In the genomic region with DNA sequence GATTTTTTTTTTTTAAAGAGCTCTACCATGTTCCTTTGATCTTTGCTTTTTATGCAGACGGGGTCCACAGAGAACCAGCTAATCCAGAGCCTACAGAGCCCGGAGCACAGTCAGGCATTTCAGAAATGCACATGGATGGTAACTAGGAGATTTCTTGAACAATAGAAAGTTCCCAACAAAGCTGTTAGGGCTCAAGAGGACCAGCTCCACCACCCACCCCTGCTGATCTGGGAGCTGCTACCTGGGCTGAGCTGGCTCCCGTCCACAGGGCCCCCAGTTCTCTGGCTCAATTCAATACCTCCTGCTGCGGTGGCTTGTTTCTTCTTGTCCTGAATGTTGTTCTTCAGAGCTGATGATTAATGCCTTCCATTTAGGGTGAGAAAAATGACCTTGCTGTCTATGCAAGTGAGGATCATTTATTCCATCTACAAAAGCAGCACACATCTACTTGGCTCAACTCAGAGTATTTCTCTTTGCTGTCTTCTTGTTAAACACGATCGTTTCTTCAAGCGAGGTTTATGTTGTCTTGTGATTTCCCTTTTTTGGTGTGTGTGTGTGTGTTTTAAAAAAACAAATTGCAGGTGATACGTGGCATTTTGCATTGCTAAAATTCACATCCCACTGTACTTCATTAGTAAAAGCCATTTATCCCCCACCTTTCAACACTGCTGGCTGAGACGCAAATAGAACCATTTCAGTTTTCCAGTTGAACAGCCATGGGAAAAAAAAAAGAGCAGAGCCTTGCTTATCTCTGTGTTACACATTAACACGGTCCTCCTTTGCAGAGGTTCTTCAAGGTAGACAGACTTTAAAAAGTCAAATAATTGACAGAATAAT, we compare ENCODE assay signal across 1 cellular context.
TF ChIP-seq lines count a peak whose summit lies in the region.

No MANE protein-coding gene starts in this region.

TF ChIP-seq in HepG2, 621 proteins besides CTCF, POLR2A, EP300 and RAD21 (continued from another document):
- TF ChIP-seq, protein P1, sequence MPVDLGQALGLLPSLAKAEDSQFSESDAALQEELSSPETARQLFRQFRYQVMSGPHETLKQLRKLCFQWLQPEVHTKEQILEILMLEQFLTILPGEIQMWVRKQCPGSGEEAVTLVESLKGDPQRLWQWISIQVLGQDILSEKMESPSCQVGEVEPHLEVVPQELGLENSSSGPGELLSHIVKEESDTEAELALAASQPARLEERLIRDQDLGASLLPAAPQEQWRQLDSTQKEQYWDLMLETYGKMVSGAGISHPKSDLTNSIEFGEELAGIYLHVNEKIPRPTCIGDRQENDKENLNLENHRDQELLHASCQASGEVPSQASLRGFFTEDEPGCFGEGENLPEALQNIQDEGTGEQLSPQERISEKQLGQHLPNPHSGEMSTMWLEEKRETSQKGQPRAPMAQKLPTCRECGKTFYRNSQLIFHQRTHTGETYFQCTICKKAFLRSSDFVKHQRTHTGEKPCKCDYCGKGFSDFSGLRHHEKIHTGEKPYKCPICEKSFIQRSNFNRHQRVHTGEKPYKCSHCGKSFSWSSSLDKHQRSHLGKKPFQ (CRISPR knock-in tag; IDR thresholded peaks at IDR 0.05; ENCODE audit: insufficient replicate concordance), result no peak
- TF ChIP-seq ZNF644 (CRISPR knock-in tag; IDR thresholded peaks at IDR 0.05; ENCODE audit: low read depth), result 0 out of 2 replicates have a peak, but pooled peaks have one; percentile 9
- TF ChIP-seq, protein P2, sequence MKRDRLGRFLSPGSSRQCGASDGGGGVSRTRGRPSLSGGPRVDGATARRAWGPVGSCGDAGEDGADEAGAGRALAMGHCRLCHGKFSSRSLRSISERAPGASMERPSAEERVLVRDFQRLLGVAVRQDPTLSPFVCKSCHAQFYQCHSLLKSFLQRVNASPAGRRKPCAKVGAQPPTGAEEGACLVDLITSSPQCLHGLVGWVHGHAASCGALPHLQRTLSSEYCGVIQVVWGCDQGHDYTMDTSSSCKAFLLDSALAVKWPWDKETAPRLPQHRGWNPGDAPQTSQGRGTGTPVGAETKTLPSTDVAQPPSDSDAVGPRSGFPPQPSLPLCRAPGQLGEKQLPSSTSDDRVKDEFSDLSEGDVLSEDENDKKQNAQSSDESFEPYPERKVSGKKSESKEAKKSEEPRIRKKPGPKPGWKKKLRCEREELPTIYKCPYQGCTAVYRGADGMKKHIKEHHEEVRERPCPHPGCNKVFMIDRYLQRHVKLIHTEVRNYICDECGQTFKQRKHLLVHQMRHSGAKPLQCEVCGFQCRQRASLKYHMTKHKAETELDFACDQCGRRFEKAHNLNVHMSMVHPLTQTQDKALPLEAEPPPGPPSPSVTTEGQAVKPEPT (CRISPR knock-in tag; IDR thresholded peaks at IDR 0.05; ENCODE audit: low read depth), result no peak
- TF ChIP-seq ZFP36L1 (CRISPR knock-in tag; IDR thresholded peaks at IDR 0.05), result no peak
- no peak for TF ChIP-seq NFIC (IDR thresholded peaks at IDR 0.05; ENCODE audit: low read length)
- TF ChIP-seq HOXD1 (CRISPR knock-in tag; IDR thresholded peaks at IDR 0.05), result no peak
- TF ChIP-seq RFX5 (IDR thresholded peaks at IDR 0.05; ENCODE audit: low read depth, low read length), result no peak
- TF ChIP-seq ZSCAN9 (CRISPR knock-in tag; IDR thresholded peaks at IDR 0.05; ENCODE audit: borderline replicate concordance), result no peak
- TF ChIP-seq, protein P3, sequence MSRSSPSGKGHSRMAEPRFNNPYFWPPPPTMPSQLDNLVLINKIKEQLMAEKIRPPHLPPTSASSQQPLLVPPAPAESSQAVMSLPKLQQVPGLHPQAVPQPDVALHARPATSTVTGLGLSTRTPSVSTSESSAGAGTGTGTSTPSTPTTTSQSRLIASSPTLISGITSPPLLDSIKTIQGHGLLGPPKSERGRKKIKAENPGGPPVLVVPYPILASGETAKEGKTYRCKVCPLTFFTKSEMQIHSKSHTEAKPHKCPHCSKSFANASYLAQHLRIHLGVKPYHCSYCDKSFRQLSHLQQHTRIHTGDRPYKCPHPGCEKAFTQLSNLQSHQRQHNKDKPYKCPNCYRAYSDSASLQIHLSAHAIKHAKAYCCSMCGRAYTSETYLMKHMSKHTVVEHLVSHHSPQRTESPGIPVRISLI (CRISPR knock-in tag; IDR thresholded peaks at IDR 0.05; ENCODE audit: borderline replicate concordance), result peak; percentile 82; the same call in 1 of the 2 replicates
- TF ChIP-seq, protein P4, sequence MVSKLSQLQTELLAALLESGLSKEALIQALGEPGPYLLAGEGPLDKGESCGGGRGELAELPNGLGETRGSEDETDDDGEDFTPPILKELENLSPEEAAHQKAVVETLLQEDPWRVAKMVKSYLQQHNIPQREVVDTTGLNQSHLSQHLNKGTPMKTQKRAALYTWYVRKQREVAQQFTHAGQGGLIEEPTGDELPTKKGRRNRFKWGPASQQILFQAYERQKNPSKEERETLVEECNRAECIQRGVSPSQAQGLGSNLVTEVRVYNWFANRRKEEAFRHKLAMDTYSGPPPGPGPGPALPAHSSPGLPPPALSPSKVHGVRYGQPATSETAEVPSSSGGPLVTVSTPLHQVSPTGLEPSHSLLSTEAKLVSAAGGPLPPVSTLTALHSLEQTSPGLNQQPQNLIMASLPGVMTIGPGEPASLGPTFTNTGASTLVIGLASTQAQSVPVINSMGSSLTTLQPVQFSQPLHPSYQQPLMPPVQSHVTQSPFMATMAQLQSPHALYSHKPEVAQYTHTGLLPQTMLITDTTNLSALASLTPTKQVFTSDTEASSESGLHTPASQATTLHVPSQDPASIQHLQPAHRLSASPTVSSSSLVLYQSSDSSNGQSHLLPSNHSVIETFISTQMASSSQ (IDR thresholded peaks at IDR 0.05; ENCODE audit: low read depth), result peak; percentile 71
- TF ChIP-seq, protein P4 (CRISPR knock-in tag; IDR thresholded peaks at IDR 0.05; ENCODE audit: borderline replicate concordance), result peak; percentile 81; the same call in 1 of the 2 replicates
- TF ChIP-seq MYC (CRISPR knock-in tag; IDR thresholded peaks at IDR 0.05; ENCODE audit: borderline replicate concordance), result no peak
